Comparison of ENCODE assay signal across 34 cellular contexts in the genomic region with DNA sequence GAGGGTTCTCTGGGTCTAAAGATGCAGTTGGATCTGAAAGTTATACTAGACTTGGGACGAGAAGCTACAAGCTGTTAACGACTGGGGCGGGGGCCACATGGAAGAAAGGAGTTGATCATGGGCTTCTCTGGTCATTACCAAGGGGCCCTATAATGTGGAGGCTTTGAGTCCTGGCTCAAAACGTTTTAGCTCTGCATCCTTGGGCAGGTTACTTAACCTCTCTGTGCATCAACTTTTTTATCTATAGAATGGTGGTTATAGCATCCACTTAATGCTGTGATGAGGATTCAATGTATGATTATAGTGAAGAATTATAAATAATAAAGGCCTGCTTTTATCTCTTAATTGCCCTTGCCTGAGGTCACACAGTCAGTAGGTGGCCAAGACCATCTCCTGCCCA.
"Had no signal": no experiment of that assay in that cellular context is flagged by ENCODE, and none has a peak within 500 bp of the region (broad histone marks: within the 10 kb centered on the region; RNA-seq: fewer than 3 reads in every experiment).

No MANE protein-coding gene starts in this region.

- H3K9ac ChIP-seq: KMS-11 had no signal

- H3K27ac ChIP-seq: KMS-11 had no signal

- H3K4me3 ChIP-seq: MG63 had no signal

- H3K27me3 ChIP-seq: MG63 had no signal

- H3K9me3 ChIP-seq: MG63 had no signal

- DNase-seq: Karpas-422, Kasumi-1, MG63, MM.1S, MV-4-11, NCI-H1048, NCI-H1092, NCI-H1092 treated with DMSO at 0.1 percent for 48 hours, NCI-H1105, NCI-H1105 treated with DMSO at 0.1 percent for 48 hours, NCI-H1417, NCI-H1417 treated with DMSO at 0.1 percent for 48 hours, NCI-H1436, NCI-H1436 treated with DMSO at 0.1 percent for 48 hours, NCI-H146, NCI-H1694, NCI-H187, NCI-H187 treated with DMSO at 0.1 percent for 48 hours, NCI-H1930, NCI-H2029, NCI-H2029 treated with DMSO at 0.1 percent for 48 hours, NCI-H2081, NCI-H2081 treated with DMSO at 0.1 percent for 48 hours, NCI-H2107, NCI-H2171, NCI-H2171 treated with DMSO at 0.1 percent for 48 hours, NCI-H2227 treated with DMSO at 0.1 percent for 48 hours, NCI-H226, NCI-H345, NCI-H446, NCI-H446 treated with DMSO at 0.1 percent for 48 hours, NCI-H510A, NCI-H524 had no signal

- H3K36me3 ChIP-seq: MG63 had no signal

- H3K4me2 ChIP-seq: KMS-11 had no signal
